In the genomic region with DNA sequence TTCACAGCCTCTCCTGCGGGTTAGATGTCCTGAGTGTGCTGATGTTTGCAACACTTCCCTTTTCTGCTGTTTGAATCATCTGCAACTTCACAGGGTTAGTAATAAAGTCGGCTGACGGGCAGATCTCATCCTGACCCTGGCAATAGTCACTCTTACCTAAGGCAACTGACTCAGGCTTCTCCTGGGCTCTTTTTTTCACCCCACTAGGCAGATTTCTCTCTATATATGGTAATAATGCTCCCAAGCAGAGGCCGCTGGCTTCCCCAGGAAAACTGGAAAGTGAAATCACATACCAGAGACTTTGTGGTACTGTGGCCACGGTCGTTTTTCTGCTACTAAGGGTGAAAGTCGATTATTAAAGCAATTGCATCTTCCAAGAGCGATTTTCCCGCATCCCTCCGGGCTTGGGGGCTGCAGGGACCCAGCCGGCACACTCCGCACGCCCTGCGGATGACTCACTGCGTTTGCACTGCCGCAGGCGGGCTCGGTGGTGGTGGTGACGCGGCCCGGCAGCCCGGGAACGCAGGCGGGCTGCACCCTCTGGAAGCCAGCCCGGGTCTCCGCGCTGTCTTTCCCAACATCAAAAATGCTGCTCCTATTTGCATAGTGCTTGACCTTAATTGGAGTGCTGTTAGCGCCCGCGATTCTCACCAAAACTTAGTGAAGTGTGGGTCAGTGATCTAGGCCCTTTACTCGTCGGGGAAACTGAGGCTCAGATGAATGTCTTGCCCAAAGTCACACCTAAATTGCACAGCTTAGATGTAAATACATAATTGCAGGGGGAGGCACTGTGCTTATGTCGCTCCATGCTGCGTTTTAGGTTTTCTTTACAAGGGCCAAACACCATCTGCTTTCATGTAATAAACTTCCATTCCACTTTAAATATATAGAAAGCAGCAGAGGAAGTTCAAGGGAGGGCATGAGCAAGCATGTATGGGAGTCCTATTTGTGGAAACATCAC, we compare ENCODE assay signal across 1 cellular context.
A peak's percentile ranks its signal among the peaks of the same experiment; 100 is the strongest.
TF ChIP-seq lines count a peak whose summit lies in the region.

No MANE protein-coding gene starts in this region.

TF ChIP-seq in K562, 482 proteins besides CTCF, POLR2A, EP300 and RAD21 (continued from another document and continues in another):
- TF ChIP-seq, protein P1, sequence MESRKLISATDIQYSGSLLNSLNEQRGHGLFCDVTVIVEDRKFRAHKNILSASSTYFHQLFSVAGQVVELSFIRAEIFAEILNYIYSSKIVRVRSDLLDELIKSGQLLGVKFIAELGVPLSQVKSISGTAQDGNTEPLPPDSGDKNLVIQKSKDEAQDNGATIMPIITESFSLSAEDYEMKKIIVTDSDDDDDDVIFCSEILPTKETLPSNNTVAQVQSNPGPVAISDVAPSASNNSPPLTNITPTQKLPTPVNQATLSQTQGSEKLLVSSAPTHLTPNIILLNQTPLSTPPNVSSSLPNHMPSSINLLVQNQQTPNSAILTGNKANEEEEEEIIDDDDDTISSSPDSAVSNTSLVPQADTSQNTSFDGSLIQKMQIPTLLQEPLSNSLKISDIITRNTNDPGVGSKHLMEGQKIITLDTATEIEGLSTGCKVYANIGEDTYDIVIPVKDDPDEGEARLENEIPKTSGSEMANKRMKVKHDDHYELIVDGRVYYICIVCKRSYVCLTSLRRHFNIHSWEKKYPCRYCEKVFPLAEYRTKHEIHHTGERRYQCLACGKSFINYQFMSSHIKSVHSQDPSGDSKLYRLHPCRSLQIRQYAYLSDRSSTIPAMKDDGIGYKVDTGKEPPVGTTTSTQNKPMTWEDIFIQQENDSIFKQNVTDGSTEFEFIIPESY (CRISPR knock-in tag; IDR thresholded peaks at IDR 0.05) = no peak
- TF ChIP-seq NFE2 (IDR thresholded peaks at IDR 0.05; ENCODE audit: low read depth) (no peak), PYGO2 (tag; IDR thresholded peaks at IDR 0.05) (no peak), FOS (IDR thresholded peaks at IDR 0.05; ENCODE audit: extremely low read depth, insufficient read length) (no peak), PURB (CRISPR knock-in tag; IDR thresholded peaks at IDR 0.05; ENCODE audit: low read depth) (no peak), FOXK2 (conservative IDR thresholded peaks at IDR 0.05 in 1 of 2, IDR thresholded peaks at IDR 0.05 in 1 of 2; ENCODE audit: low read depth in 2 of 2) (no peak), NUFIP1 (IDR thresholded peaks at IDR 0.05; ENCODE audit: partially characterized antibody) (no peak), BCOR (IDR thresholded peaks at IDR 0.05) (peak; percentile 77), ZNF764 (CRISPR knock-in tag; IDR thresholded peaks at IDR 0.05; ENCODE audit: low read depth) (no peak), L3MBTL2 (IDR thresholded peaks at IDR 0.05) (0 out of 2 replicates have a peak, but pooled peaks have one; percentile 23), CXXC5 (CRISPR knock-in tag; IDR thresholded peaks at IDR 0.05) (peak; percentile 53), ZNF76 (CRISPR knock-in tag; IDR thresholded peaks at IDR 0.05; ENCODE audit: borderline replicate concordance) (no peak), HDAC6 (IDR thresholded peaks at IDR 0.05; ENCODE audit: low read depth, low read length) (no peak), TCF7 (IDR thresholded peaks at IDR 0.05; ENCODE audit: borderline replicate concordance) (no peak), POLR2G (IDR thresholded peaks at IDR 0.05; ENCODE audit: low read depth, low read length) (peak; percentile 58), RFX7 (CRISPR knock-in tag; IDR thresholded peaks at IDR 0.05) (no peak), GABPB1 (CRISPR knock-in tag; IDR thresholded peaks at IDR 0.05) (no peak), MAFF (IDR thresholded peaks at IDR 0.05; ENCODE audit: low read length) (no peak), SP1 (CRISPR knock-in tag; IDR thresholded peaks at IDR 0.05) (no peak), FOXJ3 (CRISPR knock-in tag; IDR thresholded peaks at IDR 0.05) (no peak), ZNF146 (CRISPR knock-in tag; IDR thresholded peaks at IDR 0.05; ENCODE audit: unreplicated experiment) (no peak), LARP7 (IDR thresholded peaks at IDR 0.05) (no peak), OTX1 (CRISPR knock-in tag; IDR thresholded peaks at IDR 0.05) (no peak), IFI16 (CRISPR knock-in tag; IDR thresholded peaks at IDR 0.05) (no peak), RBM39 (optimal IDR thresholded peaks at IDR 0.05; ENCODE audit: low read depth, low read length) (no peak), EZH2 (IDR thresholded peaks at IDR 0.05; ENCODE audit: borderline replicate concordance, low read depth, low read length) (no peak), SMARCC2 (IDR thresholded peaks at IDR 0.05; ENCODE audit: low read depth) (0 out of 2 replicates have a peak, but pooled peaks have one; percentile 27), ZNF551 (CRISPR knock-in tag; IDR thresholded peaks at IDR 0.05) (no peak), ZNF75A (CRISPR knock-in tag; IDR thresholded peaks at IDR 0.05) (no peak), PHF8 (IDR thresholded peaks at IDR 0.05; ENCODE audit: borderline replicate concordance, low read length) (0 out of 2 replicates have a peak, but pooled peaks have one; percentile 12), RCOR1 (IDR thresholded peaks at IDR 0.05; ENCODE audit: borderline replicate concordance in 1 of 2, low read depth in 2 of 2, low read length in 2 of 2) (no peak)
- TF ChIP-seq, protein P2, sequence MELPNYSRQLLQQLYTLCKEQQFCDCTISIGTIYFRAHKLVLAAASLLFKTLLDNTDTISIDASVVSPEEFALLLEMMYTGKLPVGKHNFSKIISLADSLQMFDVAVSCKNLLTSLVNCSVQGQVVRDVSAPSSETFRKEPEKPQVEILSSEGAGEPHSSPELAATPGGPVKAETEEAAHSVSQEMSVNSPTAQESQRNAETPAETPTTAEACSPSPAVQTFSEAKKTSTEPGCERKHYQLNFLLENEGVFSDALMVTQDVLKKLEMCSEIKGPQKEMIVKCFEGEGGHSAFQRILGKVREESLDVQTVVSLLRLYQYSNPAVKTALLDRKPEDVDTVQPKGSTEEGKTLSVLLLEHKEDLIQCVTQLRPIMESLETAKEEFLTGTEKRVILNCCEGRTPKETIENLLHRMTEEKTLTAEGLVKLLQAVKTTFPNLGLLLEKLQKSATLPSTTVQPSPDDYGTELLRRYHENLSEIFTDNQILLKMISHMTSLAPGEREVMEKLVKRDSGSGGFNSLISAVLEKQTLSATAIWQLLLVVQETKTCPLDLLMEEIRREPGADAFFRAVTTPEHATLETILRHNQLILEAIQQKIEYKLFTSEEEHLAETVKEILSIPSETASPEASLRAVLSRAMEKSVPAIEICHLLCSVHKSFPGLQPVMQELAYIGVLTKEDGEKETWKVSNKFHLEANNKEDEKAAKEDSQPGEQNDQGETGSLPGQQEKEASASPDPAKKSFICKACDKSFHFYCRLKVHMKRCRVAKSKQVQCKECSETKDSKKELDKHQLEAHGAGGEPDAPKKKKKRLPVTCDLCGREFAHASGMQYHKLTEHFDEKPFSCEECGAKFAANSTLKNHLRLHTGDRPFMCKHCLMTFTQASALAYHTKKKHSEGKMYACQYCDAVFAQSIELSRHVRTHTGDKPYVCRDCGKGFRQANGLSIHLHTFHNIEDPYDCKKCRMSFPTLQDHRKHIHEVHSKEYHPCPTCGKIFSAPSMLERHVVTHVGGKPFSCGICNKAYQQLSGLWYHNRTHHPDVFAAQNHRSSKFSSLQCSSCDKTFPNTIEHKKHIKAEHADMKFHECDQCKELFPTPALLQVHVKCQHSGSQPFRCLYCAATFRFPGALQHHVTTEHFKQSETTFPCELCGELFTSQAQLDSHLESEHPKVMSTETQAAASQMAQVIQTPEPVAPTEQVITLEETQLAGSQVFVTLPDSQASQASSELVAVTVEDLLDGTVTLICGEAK (IDR thresholded peaks at IDR 0.05) = no peak; the same call in 1 of the 2 replicates
- TF ChIP-seq, protein P2 (CRISPR knock-in tag; IDR thresholded peaks at IDR 0.05) = no peak
- TF ChIP-seq, protein P3, sequence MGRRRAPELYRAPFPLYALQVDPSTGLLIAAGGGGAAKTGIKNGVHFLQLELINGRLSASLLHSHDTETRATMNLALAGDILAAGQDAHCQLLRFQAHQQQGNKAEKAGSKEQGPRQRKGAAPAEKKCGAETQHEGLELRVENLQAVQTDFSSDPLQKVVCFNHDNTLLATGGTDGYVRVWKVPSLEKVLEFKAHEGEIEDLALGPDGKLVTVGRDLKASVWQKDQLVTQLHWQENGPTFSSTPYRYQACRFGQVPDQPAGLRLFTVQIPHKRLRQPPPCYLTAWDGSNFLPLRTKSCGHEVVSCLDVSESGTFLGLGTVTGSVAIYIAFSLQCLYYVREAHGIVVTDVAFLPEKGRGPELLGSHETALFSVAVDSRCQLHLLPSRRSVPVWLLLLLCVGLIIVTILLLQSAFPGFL (CRISPR knock-in tag; IDR thresholded peaks at IDR 0.05) = no peak
- TF ChIP-seq, protein P4, sequence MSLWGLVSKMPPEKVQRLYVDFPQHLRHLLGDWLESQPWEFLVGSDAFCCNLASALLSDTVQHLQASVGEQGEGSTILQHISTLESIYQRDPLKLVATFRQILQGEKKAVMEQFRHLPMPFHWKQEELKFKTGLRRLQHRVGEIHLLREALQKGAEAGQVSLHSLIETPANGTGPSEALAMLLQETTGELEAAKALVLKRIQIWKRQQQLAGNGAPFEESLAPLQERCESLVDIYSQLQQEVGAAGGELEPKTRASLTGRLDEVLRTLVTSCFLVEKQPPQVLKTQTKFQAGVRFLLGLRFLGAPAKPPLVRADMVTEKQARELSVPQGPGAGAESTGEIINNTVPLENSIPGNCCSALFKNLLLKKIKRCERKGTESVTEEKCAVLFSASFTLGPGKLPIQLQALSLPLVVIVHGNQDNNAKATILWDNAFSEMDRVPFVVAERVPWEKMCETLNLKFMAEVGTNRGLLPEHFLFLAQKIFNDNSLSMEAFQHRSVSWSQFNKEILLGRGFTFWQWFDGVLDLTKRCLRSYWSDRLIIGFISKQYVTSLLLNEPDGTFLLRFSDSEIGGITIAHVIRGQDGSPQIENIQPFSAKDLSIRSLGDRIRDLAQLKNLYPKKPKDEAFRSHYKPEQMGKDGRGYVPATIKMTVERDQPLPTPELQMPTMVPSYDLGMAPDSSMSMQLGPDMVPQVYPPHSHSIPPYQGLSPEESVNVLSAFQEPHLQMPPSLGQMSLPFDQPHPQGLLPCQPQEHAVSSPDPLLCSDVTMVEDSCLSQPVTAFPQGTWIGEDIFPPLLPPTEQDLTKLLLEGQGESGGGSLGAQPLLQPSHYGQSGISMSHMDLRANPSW (CRISPR knock-in tag; IDR thresholded peaks at IDR 0.05) = no peak
- TF ChIP-seq, protein P5, sequence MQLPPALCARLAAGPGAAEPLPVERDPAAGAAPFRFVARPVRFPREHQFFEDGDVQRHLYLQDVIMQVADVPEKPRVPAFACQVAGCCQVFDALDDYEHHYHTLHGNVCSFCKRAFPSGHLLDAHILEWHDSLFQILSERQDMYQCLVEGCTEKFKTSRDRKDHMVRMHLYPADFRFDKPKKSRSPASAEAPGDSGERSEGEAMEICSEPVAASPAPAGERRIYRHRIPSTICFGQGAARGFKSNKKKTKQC (CRISPR knock-in tag; IDR thresholded peaks at IDR 0.05) = no peak
- TF ChIP-seq, protein P6, sequence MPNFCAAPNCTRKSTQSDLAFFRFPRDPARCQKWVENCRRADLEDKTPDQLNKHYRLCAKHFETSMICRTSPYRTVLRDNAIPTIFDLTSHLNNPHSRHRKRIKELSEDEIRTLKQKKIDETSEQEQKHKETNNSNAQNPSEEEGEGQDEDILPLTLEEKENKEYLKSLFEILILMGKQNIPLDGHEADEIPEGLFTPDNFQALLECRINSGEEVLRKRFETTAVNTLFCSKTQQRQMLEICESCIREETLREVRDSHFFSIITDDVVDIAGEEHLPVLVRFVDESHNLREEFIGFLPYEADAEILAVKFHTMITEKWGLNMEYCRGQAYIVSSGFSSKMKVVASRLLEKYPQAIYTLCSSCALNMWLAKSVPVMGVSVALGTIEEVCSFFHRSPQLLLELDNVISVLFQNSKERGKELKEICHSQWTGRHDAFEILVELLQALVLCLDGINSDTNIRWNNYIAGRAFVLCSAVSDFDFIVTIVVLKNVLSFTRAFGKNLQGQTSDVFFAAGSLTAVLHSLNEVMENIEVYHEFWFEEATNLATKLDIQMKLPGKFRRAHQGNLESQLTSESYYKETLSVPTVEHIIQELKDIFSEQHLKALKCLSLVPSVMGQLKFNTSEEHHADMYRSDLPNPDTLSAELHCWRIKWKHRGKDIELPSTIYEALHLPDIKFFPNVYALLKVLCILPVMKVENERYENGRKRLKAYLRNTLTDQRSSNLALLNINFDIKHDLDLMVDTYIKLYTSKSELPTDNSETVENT (CRISPR knock-in tag; IDR thresholded peaks at IDR 0.05) = no peak
- TF ChIP-seq, protein P7, sequence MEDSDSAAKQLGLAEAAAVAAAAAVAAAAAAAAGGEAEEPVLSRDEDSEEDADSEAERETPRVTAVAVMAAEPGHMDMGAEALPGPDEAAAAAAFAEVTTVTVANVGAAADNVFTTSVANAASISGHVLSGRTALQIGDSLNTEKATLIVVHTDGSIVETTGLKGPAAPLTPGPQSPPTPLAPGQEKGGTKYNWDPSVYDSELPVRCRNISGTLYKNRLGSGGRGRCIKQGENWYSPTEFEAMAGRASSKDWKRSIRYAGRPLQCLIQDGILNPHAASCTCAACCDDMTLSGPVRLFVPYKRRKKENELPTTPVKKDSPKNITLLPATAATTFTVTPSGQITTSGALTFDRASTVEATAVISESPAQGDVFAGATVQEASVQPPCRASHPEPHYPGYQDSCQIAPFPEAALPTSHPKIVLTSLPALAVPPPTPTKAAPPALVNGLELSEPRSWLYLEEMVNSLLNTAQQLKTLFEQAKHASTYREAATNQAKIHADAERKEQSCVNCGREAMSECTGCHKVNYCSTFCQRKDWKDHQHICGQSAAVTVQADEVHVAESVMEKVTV (CRISPR knock-in tag; IDR thresholded peaks at IDR 0.05) = no peak
- TF ChIP-seq, protein P8, sequence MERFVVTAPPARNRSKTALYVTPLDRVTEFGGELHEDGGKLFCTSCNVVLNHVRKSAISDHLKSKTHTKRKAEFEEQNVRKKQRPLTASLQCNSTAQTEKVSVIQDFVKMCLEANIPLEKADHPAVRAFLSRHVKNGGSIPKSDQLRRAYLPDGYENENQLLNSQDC (CRISPR knock-in tag; IDR thresholded peaks at IDR 0.05) = no peak
